ENCODE assay signal across 9 cellular contexts in the genomic region with DNA sequence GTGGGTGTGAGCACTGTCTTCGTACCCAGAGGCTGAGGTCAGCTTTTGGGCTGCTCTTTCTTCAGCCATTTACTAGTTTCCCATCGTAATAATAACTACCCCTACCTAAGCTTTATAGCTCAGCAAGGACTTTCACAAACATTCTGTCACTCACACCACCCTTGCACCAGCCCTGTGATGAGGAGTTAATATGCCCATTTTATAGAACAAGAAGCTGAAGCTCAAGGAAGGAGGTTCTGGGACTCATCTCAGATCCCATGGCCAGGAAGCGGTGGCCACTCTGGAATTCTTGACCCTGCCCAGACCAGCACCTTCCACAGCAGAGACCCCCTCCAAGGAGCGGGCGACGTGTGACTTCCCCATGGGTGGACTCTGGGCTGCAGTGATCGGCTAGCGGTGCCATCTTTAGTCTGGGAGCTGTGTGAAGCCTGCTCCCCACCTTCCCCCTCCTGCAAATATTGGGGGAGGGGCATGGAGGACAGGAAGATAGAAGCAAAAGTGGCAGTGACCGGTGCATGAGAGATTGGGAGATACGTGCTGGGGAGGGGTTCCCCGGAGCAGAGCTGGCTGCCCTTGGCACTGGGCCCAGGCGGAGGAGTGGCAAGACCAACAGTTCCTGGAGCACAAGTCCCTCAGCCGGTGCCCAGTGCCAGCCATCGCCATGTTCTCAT.
A peak's percentile ranks its signal among the peaks of the same experiment; 100 is the strongest.
DNase-seq lines count a peak whose midpoint lies in the region; ATAC-seq and TF ChIP-seq lines count a peak whose summit lies in the region.
"Had no signal": no experiment of that assay in that cellular context is flagged by ENCODE, and none has a peak within 500 bp of the region (broad histone marks: within the 10 kb centered on the region; RNA-seq: fewer than 3 reads in every experiment).

No MANE protein-coding gene starts in this region.

- 20% methylated on average over 7 of the region's 14 CpGs for WGBS in right lobe of liver (ENCODE audit: insufficient coverage, low coverage, low lambda C conversion rate, missing lambda C conversion rate)

- ATAC-seq in activated T-helper 17 cell treated with anti-CD3 and anti-CD28 coated beads, Interleukin-2, amount 50 U/mL, for 72 hours (replicated peaks) = no peak
- peak; percentile 2 to 13 (median 10) for ATAC-seq in right lobe of liver

- intact Hi-C loops in right lobe of liver (cut with DNase I) = loop anchor here (5.0 kb wide), 2 partner anchors 81 to 86 kb away; a partner anchor contains a TSS

- peaks cover 0 to 57% (median 35%) of the 10 kb centered on the region in 4 donors for H3K4me1 ChIP-seq in right lobe of liver

- TF ChIP-seq CTCF in right lobe of liver (IDR thresholded peaks at IDR 0.05) (no peak), type B pancreatic cell (conservative IDR thresholded peaks at IDR 0.05) (no peak)

- H3K27me3 Mint-ChIP-seq in activated T-helper 17 cell treated with anti-CD3 and anti-CD28 coated beads, Interleukin-2, amount 50 U/mL, for 72 hours = no peaks in the 10 kb centered on the region
- no peaks in the 10 kb centered on the region for H3K27me3 Mint-ChIP-seq in type B pancreatic cell

- TF ChIP-seq POLR2A in right lobe of liver (IDR thresholded peaks at IDR 0.05) = no peak

- peak overlapping the region in 2 of 3 donors; percentile 86 to 99 for H3K27ac ChIP-seq in right lobe of liver

- H3K9me3 Mint-ChIP-seq in activated T-helper 17 cell treated with anti-CD3 and anti-CD28 coated beads, Interleukin-2, amount 50 U/mL, for 72 hours = no peaks in the 10 kb centered on the region
- H3K9me3 Mint-ChIP-seq in type B pancreatic cell = no peaks in the 10 kb centered on the region

- H3K4me3 ChIP-seq in right lobe of liver = no peak overlapping the region

- DNase-seq in activated T-cell treated with anti-CD3 and anti-CD28 coated beads, Interleukin-2, amount 50 U/mL, for 1 hour = peak; percentile 12
- no peak for DNase-seq in activated T-cell treated with anti-CD3 and anti-CD28 coated beads, Interleukin-2, amount 50 U/mL, for 48 hours
- DNase-seq in right lobe of liver (peak; percentile 89 to 94 (median 94)), type B pancreatic cell (ENCODE audit: extremely low spot score, unreplicated experiment) (peak; percentile 58), MV-4-11 (lab: John Stamatoyannopoulos, UW) (no peak), inferior parietal cortex (ENCODE audit: extremely low spot score) (no peak)
- DNase-seq in stimulated activated CD4-positive, alpha-beta T cell treated with anti-CD3 and anti-CD28 coated beads, Interleukin-1b, Interleukin-23, amount 100 ng/mL, for 48 hours = no peak

- H3K4me3 Mint-ChIP-seq in activated T-helper 17 cell treated with anti-CD3 and anti-CD28 coated beads, Interleukin-2, amount 50 U/mL, for 72 hours = no peak overlapping the region
- no peak overlapping the region for H3K4me3 Mint-ChIP-seq in type B pancreatic cell

- H3K36me3 ChIP-seq in right lobe of liver = no peaks in the 10 kb centered on the region

- H3K27ac Mint-ChIP-seq in activated T-helper 17 cell treated with anti-CD3 and anti-CD28 coated beads, Interleukin-2, amount 50 U/mL, for 72 hours = peak overlapping the region; percentile 8
- H3K27ac Mint-ChIP-seq in type B pancreatic cell = peak overlapping the region; percentile 77

- no peaks in the 10 kb centered on the region for H3K36me3 Mint-ChIP-seq in activated T-helper 17 cell treated with anti-CD3 and anti-CD28 coated beads, Interleukin-2, amount 50 U/mL, for 72 hours (ENCODE audit: low read depth)
- no peaks in the 10 kb centered on the region for H3K36me3 Mint-ChIP-seq in type B pancreatic cell

- H3K27me3 ChIP-seq in right lobe of liver = no peaks in the 10 kb centered on the region

- H3K4me1 Mint-ChIP-seq in activated T-helper 17 cell treated with anti-CD3 and anti-CD28 coated beads, Interleukin-2, amount 50 U/mL, for 72 hours = peaks cover 4% of the 10 kb centered on the region
- peaks cover 30% of the 10 kb centered on the region for H3K4me1 Mint-ChIP-seq in type B pancreatic cell (ENCODE audit: unreplicated experiment)

- no peaks in the 10 kb centered on the region for H3K9me3 ChIP-seq in right lobe of liver
- H3K9me3 ChIP-seq: Caco-2 had no signal

Comparison
In these comparisons a context has a peak if more than half of its experiments do, and no peak if none do; other contexts are left out.
1. DNase-seq: peak in activated T-cell treated with anti-CD3 and anti-CD28 coated beads, Interleukin-2, amount 50 U/mL, for 1 hour (single experiment), right lobe of liver (3 of 3) and type B pancreatic cell (single experiment); none in activated T-cell treated with anti-CD3 and anti-CD28 coated beads, Interleukin-2, amount 50 U/mL, for 48 hours (0 of 2), MV-4-11 (single experiment), stimulated activated CD4-positive, alpha-beta T cell treated with anti-CD3 and anti-CD28 coated beads, Interleukin-1b, Interleukin-23, amount 100 ng/mL, for 48 hours (single experiment) and inferior parietal cortex (single experiment).